In genomic region chr20:49344975-49345374, GRCh38 we compare ENCODE assay signal across 9 cellular contexts.
A peak's percentile ranks its signal among the peaks of the same experiment; 100 is the strongest.
DNase-seq lines count a peak whose midpoint lies in the region; ATAC-seq, FAIRE-seq and TF ChIP-seq lines count a peak whose summit lies in the region.
"Had no signal": no experiment of that assay in that cellular context is flagged by ENCODE, and none has a peak within 500 bp of the region (broad histone marks: within the 10 kb centered on the region; RNA-seq: fewer than 3 reads in every experiment).

No MANE protein-coding gene starts in this region.

- ATAC-seq in A549, result peak; percentile 83 to 91
- ATAC-seq in GM21515 (IDR thresholded peaks at IDR 0.05; ENCODE audit: unreplicated experiment), result no peak
- ATAC-seq in HG03280 (IDR thresholded peaks at IDR 0.05; ENCODE audit: unreplicated experiment), result no peak

- no peak for TF ChIP-seq POLR2A in A549 (IDR thresholded peaks at IDR 0.05; ENCODE audit: low read length)

- H3K27me3 ChIP-seq in colonic mucosa, result no peaks in the 10 kb centered on the region

- no peak for FAIRE-seq in A549 (lab: Jason Lieb, UNC)

- POLR2A ChIA-PET in A549 (lab: Yijun Ruan, JAX), result interaction anchor here (1.5 kb wide), 1 partner anchor 139 kb away, joined by 4 read pairs; no protein-coding TSS in a partner anchor

- H3K9ac ChIP-seq in colonic mucosa (ENCODE audit: low read depth in 2 of 2, low read length in 2 of 2), result no peak overlapping the region

- intact Hi-C loops in colonic mucosa (cut with DNase I), result no loop called here

- DNase-seq in A549 (ENCODE audit: low read depth in 1 of 2, low spot score in 1 of 2) (peak; percentile 83 to 89), NCI-H2171 treated with DMSO at 0.1 percent for 48 hours (lab: John Stamatoyannopoulos, UW) (peak; percentile 67), colonic mucosa (peak; percentile 21), GM10266 (ENCODE audit: extremely low spot score) (no peak)
- DNase-seq in effector CD4-positive, alpha-beta T cell, result no peak
- DNase-seq: CD4-positive, CD25-positive, alpha-beta regulatory T cell had no signal

- H3K27ac ChIP-seq in A549 (peak overlapping the region; percentile 85), colonic mucosa (no peak overlapping the region), mesodermal cell (ENCODE audit: low read depth, low read length, severe bottlenecking) (peak overlapping the region; percentile 74)

- peak overlapping the region; percentile 97 for H3K4me2 ChIP-seq in A549

- H3K4me1 ChIP-seq in A549 (peaks cover 50% of the 10 kb centered on the region), colonic mucosa (no peaks in the 10 kb centered on the region), mesodermal cell (ENCODE audit: control insufficient read depth, insufficient read depth, low read length, poor library complexity, severe bottlenecking) (peaks cover 22% of the 10 kb centered on the region)

- 8% methylated on average over 9 of the region's 9 CpGs for WGBS in A549 (ENCODE audit: missing lambda C conversion rate)
- 79 to 93% methylated on average over 6 to 8 of the region's 9 CpGs for WGBS in mesodermal cell (ENCODE audit: insufficient coverage in 2 of 2), 2 experiments

- H3K9me3 ChIP-seq in A549 (no peaks in the 10 kb centered on the region), colonic mucosa (no peaks in the 10 kb centered on the region), mesodermal cell (ENCODE audit: control insufficient read depth, low read length) (no peaks in the 10 kb centered on the region)

- TF ChIP-seq EP300 in A549 (IDR thresholded peaks at IDR 0.05), result no peak

- no peak for TF ChIP-seq CTCF in A549 (IDR thresholded peaks at IDR 0.05)
- TF ChIP-seq CTCF in colonic mucosa (IDR thresholded peaks at IDR 0.05), result no peak
- TF ChIP-seq CTCF in GM10266 (IDR thresholded peaks at IDR 0.05; ENCODE audit: control insufficient read depth, insufficient read depth, low read depth, missing control alignments), result no peak

- TF ChIP-seq RAD21 in A549 (conservative IDR thresholded peaks at IDR 0.05 in 1 of 2, IDR thresholded peaks at IDR 0.05 in 1 of 2), result no peak

- peak overlapping the region; percentile 33 for H3K4me3 ChIP-seq in A549
- no peak overlapping the region for H3K4me3 ChIP-seq in colonic mucosa
- H3K4me3 ChIP-seq in mesodermal cell (ENCODE audit: extremely low read depth, insufficient read depth, low read length, poor library complexity, severe bottlenecking), result no peak overlapping the region

- CTCF ChIA-PET in A549 (lab: Yijun Ruan, JAX), result interaction anchor here (0.9 to 7.5 kb wide), 8 partner anchors 9 to 163 kb away, joined by 3 to 66 read pairs (median 8); partner anchors contain the start of gene KCNB1

- no peaks in the 10 kb centered on the region for H3K36me3 ChIP-seq in colonic mucosa
- H3K36me3 ChIP-seq in mesodermal cell (ENCODE audit: control insufficient read depth, insufficient read depth, low read length), result no peaks in the 10 kb centered on the region

TF ChIP-seq in A549, 52 proteins besides CTCF, POLR2A, EP300 and RAD21:
- TF ChIP-seq EHMT2 (IDR thresholded peaks at IDR 0.05; ENCODE audit: low read depth), result no peak
- no peak for TF ChIP-seq HOXB5 (CRISPR knock-in tag; IDR thresholded peaks at IDR 0.05)
- TF ChIP-seq USF2 (IDR thresholded peaks at IDR 0.05), result no peak
- no peak for TF ChIP-seq SMC3 (IDR thresholded peaks at IDR 0.05)
- no peak for TF ChIP-seq KDM5A (IDR thresholded peaks at IDR 0.05)
- no peak for TF ChIP-seq RCOR1 (IDR thresholded peaks at IDR 0.05; ENCODE audit: low read depth, low read length)
- TF ChIP-seq JUN (IDR thresholded peaks at IDR 0.05), result peak in 1 of 2 experiments; percentile 27; a peak in 1 of 5 replicates
- TF ChIP-seq RNF2 (IDR thresholded peaks at IDR 0.05; ENCODE audit: borderline replicate concordance, low read depth), result no peak
- TF ChIP-seq CEBPB (IDR thresholded peaks at IDR 0.05), result 0 out of 4 replicates have a peak, but pooled peaks of 1 of the 2 experiments have one; percentile 17
- no peak for TF ChIP-seq FOSL2 (IDR thresholded peaks at IDR 0.05)
- TF ChIP-seq FOSL2 (CRISPR knock-in tag; IDR thresholded peaks at IDR 0.05), result peak; percentile 53
- no peak for TF ChIP-seq MAFK (IDR thresholded peaks at IDR 0.05; ENCODE audit: partially characterized antibody)
- TF ChIP-seq EHF (CRISPR knock-in tag; IDR thresholded peaks at IDR 0.05), result no peak
- 0 out of 2 replicates have a peak, but pooled peaks have one; percentile 10 for TF ChIP-seq JUNB (IDR thresholded peaks at IDR 0.05)
- no peak for TF ChIP-seq NR3C1 (IDR thresholded peaks at IDR 0.05)
- peak; percentile 42; the same call in 1 of the 2 replicates for TF ChIP-seq E2F6 (IDR thresholded peaks at IDR 0.05; ENCODE audit: borderline replicate concordance, low read depth)
- no peak for TF ChIP-seq ZC3H11A (IDR thresholded peaks at IDR 0.05)
- no peak for TF ChIP-seq NFE2L2 (conservative IDR thresholded peaks at IDR 0.05; ENCODE audit: low read length)
- TF ChIP-seq RARB (CRISPR knock-in tag; IDR thresholded peaks at IDR 0.05), result no peak

Comparison
In these comparisons a context has a peak if more than half of its experiments do, and no peak if none do; other contexts are left out.
1. ATAC-seq: peak in A549 (2 of 2); none in GM21515 (single experiment) and HG03280 (single experiment).
2. DNase-seq: peak in A549 (2 of 2), NCI-H2171 treated with DMSO at 0.1 percent for 48 hours (single experiment) and colonic mucosa (single experiment); none in effector CD4-positive, alpha-beta T cell (single experiment) and GM10266 (single experiment).